In genomic region chr14:23483216-23483854, GRCh38 we compare ENCODE assay signal across 8 cellular contexts. TPM values are rescaled to one million over a fixed set of nuclear protein-coding genes. Genes with fewer than 3 reads are reported as not detected.
DNase-seq lines count a peak whose midpoint lies in the region; ATAC-seq and TF ChIP-seq lines count a peak whose summit lies in the region.

No MANE protein-coding gene starts in this region.

- intact Hi-C loops in Right ventricle myocardium superior (cut with DNase I) = no loop called here

- H3K36me3 Mint-ChIP-seq in chondrocyte (ENCODE audit: low read depth) = peaks cover 9% of the 10 kb centered on the region

- DNase-seq in AG09309 (ENCODE audit: low read depth) (no peak), NCI-H446 (lab: John Stamatoyannopoulos, UW) (peak; percentile 21 to 76), chondrocyte (ENCODE audit: low spot score) (no peak), pons (ENCODE audit: low spot score) (peak; percentile 80), Right ventricle myocardium superior (no peak)
- no peak for DNase-seq in effector CD8-positive, alpha-beta T cell (lab: John Stamatoyannopoulos, UW)

- ATAC-seq in GM18505 (IDR thresholded peaks at IDR 0.05; ENCODE audit: unreplicated experiment) (no peak), Right ventricle myocardium superior (ENCODE audit: poor library complexity) (no peak)

- H3K4me1 Mint-ChIP-seq in chondrocyte (ENCODE audit: low read depth) = peaks cover 2% of the 10 kb centered on the region

- TF ChIP-seq CTCF in AG09309 (IDR thresholded peaks at IDR 0.05; ENCODE audit: control insufficient read depth, insufficient read depth, low read depth, low read length, missing control alignments) (peak; percentile 45), GM12873 (IDR thresholded peaks at IDR 0.05; ENCODE audit: insufficient read depth, low read depth, low read length, missing control alignments) (peak; percentile 63), chondrocyte (IDR thresholded peaks at IDR 0.05) (peak; percentile 65)

- no peak overlapping the region for H3K4me3 ChIP-seq in AG09309 (ENCODE audit: control insufficient read depth, low read depth, low read length)

- H3K27me3 Mint-ChIP-seq in chondrocyte (ENCODE audit: low read depth) = no peaks in the 10 kb centered on the region

- H3K27ac Mint-ChIP-seq in chondrocyte (ENCODE audit: unreplicated experiment) = peak overlapping the region; percentile 46

- no peak overlapping the region for H3K4me3 Mint-ChIP-seq in chondrocyte (ENCODE audit: unreplicated experiment)

- H3K9me3 Mint-ChIP-seq in chondrocyte (ENCODE audit: low read depth) = no peaks in the 10 kb centered on the region

- no peak for TF ChIP-seq POLR2A in GM18505 (IDR thresholded peaks at IDR 0.05; ENCODE audit: borderline replicate concordance, extremely low read depth, insufficient read depth, insufficient read length)

RNA-seq across cellular contexts. Expression of gene NGDN, which starts 13.8 kb away (rescaled TPM):
- total RNA-seq in chondrocyte = 23.2 to 25.2 TPM (median 23.5 TPM) in 3 replicates
- 17.0 TPM for total RNA-seq in Right ventricle myocardium superior

RNA-seq across cellular contexts. Expression of gene MYH7, which starts 47.9 kb away (rescaled TPM):
- total RNA-seq in chondrocyte (not detected in 3 replicates), Right ventricle myocardium superior (11,793 TPM)

Comparison
In these comparisons a context has a peak if more than half of its experiments do, and no peak if none do; other contexts are left out.
1. DNase-seq: peak in NCI-H446 (2 of 2) and pons (single experiment); none in AG09309 (single experiment), chondrocyte (single experiment), effector CD8-positive, alpha-beta T cell (single experiment) and Right ventricle myocardium superior (single experiment).
2. RNA of gene MYH7, which starts 47.9 kb away (total RNA-seq): 11,793 TPM in Right ventricle myocardium superior (single experiment); not detected in chondrocyte; every median in the first group is over 1,000 times any median in the second.
3. Peak in every context shown above with its lines, with median percentiles within 50 percentile points of each other: CTCF ChIP-seq.